In genomic region chr17:49830605-49831004, GRCh38 we compare ENCODE assay signal across 3 cellular contexts.
A peak's percentile ranks its signal among the peaks of the same experiment; 100 is the strongest.
TF ChIP-seq lines count a peak whose summit lies in the region.

No MANE protein-coding gene starts in this region.

TF ChIP-seq in A549, 52 proteins besides CTCF, POLR2A, EP300 and RAD21:
- TF ChIP-seq MAZ (IDR thresholded peaks at IDR 0.05; ENCODE audit: borderline replicate concordance, low read depth, low read length) (no peak), PBX3 (IDR thresholded peaks at IDR 0.05) (no peak), POLR2AphosphoS2 (conservative IDR thresholded peaks at IDR 0.05; ENCODE audit: low read length) (no peak), RFX5 (IDR thresholded peaks at IDR 0.05) (no peak), MAX (IDR thresholded peaks at IDR 0.05) (no peak), CBX2 (IDR thresholded peaks at IDR 0.05; ENCODE audit: borderline replicate concordance, low read depth) (no peak), SREBF2 (IDR thresholded peaks at IDR 0.05) (no peak), PHF8 (IDR thresholded peaks at IDR 0.05; ENCODE audit: borderline replicate concordance, low read depth) (no peak), JUN (IDR thresholded peaks at IDR 0.05) (no peak), RARB (CRISPR knock-in tag; IDR thresholded peaks at IDR 0.05) (no peak), ZFP36 (IDR thresholded peaks at IDR 0.05; ENCODE audit: borderline replicate concordance, partially characterized antibody) (no peak), BCL3 (IDR thresholded peaks at IDR 0.05) (no peak), EHMT2 (IDR thresholded peaks at IDR 0.05; ENCODE audit: low read depth) (no peak)
TF ChIP-seq in A549: peak in this region for 0.

TF ChIP-seq in IMR-90, 13 proteins besides CTCF, POLR2A, EP300 and RAD21:
- no peak for TF ChIP-seq MAZ (IDR thresholded peaks at IDR 0.05; ENCODE audit: borderline replicate concordance, low read depth, low read length)
- no peak for TF ChIP-seq MAFK (IDR thresholded peaks at IDR 0.05; ENCODE audit: low read depth, low read length)
- TF ChIP-seq FOS (IDR thresholded peaks at IDR 0.05; ENCODE audit: low read depth, low read length) = no peak
- no peak for TF ChIP-seq MXI1 (IDR thresholded peaks at IDR 0.05; ENCODE audit: borderline replicate concordance, low read depth, low read length)
- TF ChIP-seq RFX5 (IDR thresholded peaks at IDR 0.05; ENCODE audit: low read depth, low read length) = no peak
- no peak for TF ChIP-seq CEBPB (IDR thresholded peaks at IDR 0.05; ENCODE audit: low read depth, low read length)
- TF ChIP-seq USF2 (IDR thresholded peaks at IDR 0.05; ENCODE audit: low read depth, low read length) = no peak
- no peak for TF ChIP-seq ELK1 (IDR thresholded peaks at IDR 0.05; ENCODE audit: borderline replicate concordance, low read depth, low read length)
- no peak for TF ChIP-seq SMC3 (IDR thresholded peaks at IDR 0.05; ENCODE audit: low read depth, low read length)
- TF ChIP-seq CHD1 (IDR thresholded peaks at IDR 0.05; ENCODE audit: low read depth, low read length) = no peak
- no peak for TF ChIP-seq BHLHE40 (IDR thresholded peaks at IDR 0.05; ENCODE audit: low read depth, low read length)
- no peak for TF ChIP-seq NFE2L2 (IDR thresholded peaks at IDR 0.05; ENCODE audit: low read depth, low read length)
- no peak for TF ChIP-seq RCOR1 (IDR thresholded peaks at IDR 0.05; ENCODE audit: insufficient replicate concordance, low read length)

TF ChIP-seq in K562, 482 proteins besides CTCF, POLR2A, EP300 and RAD21:
- no peak for TF ChIP-seq ARID1B (IDR thresholded peaks at IDR 0.05)
- no peak for TF ChIP-seq RUNX1 (IDR thresholded peaks at IDR 0.05; ENCODE audit: low read depth)
- 0 out of 2 replicates have a peak, but pooled peaks have one; percentile 18 for TF ChIP-seq POLR2H (tag; IDR thresholded peaks at IDR 0.05; ENCODE audit: low read depth)
